Comparison of ENCODE assay signal across 29 cellular contexts in genomic region chr15:81268340-81268739, GRCh38.
"Had no signal": no experiment of that assay in that cellular context is flagged by ENCODE, and none has a peak within 500 bp of the region (broad histone marks: within the 10 kb centered on the region; RNA-seq: fewer than 3 reads in every experiment).

No MANE protein-coding gene starts in this region.

- H3K27ac ChIP-seq: ovary, parathyroid adenoma, psoas muscle, right lobe of liver, sigmoid colon, suprapubic skin, testis, tibial artery, transverse colon, upper lobe of right lung, uterus had no signal

- H3K36me3 ChIP-seq: ovary, right lobe of liver, sigmoid colon, suprapubic skin, transverse colon, uterus had no signal

- H3K27me3 ChIP-seq: ovary, right lobe of liver, suprapubic skin, testis, tibial artery, transverse colon, upper lobe of right lung, uterus had no signal

- H3K9me3 ChIP-seq: ovary, psoas muscle, right lobe of liver, sigmoid colon, suprapubic skin, testis, tibial artery, transverse colon, upper lobe of right lung, uterus had no signal

- H3K4me3 ChIP-seq: ovary, psoas muscle, right lobe of liver, sigmoid colon, suprapubic skin, testis, tibial artery, transverse colon, upper lobe of right lung, uterus had no signal

- H3K9me3 Mint-ChIP-seq: naive thymus-derived CD8-positive, alpha-beta T cell; natural killer cell treated with Interleukin-12 subunit alpha and Interleukin-12 subunit beta and Interleukin-15 and Interleukin-18, amount 100 ng/mL, for 72 hours; nephron progenitor cell; neural crest cell; stimulated activated effector memory CD8-positive, alpha-beta T cell treated with anti-CD3 and anti-CD28 coated beads, Interleukin-12 subunit alpha, Interleukin-12 subunit beta, amount 100 ng/mL, for 72 hours; stimulated activated naive B cell treated with anti-CD40 and anti-IgM and Interleukin-4, amounts not matched to agents 10 μg/mL and 1 μg/mL and 100 μg/mL, for 72 hours; stimulated activated naive CD8-positive, alpha-beta T cell treated with anti-CD3 and anti-CD28 coated beads, Interleukin-15, amount 100 ng/mL, for 72 hours; type B pancreatic cell had no signal

- H3K27me3 Mint-ChIP-seq: stimulated activated naive B cell treated with anti-CD40 and anti-IgM and Interleukin-4, amounts not matched to agents 10 μg/mL and 1 μg/mL and 100 μg/mL, for 72 hours had no signal

- H3K4me3 Mint-ChIP-seq: natural killer cell treated with Interleukin-12 subunit alpha and Interleukin-12 subunit beta and Interleukin-15 and Interleukin-18, amount 100 ng/mL, for 72 hours; nephron progenitor cell; neural crest cell; stimulated activated effector memory CD8-positive, alpha-beta T cell treated with anti-CD3 and anti-CD28 coated beads, Interleukin-12 subunit alpha, Interleukin-12 subunit beta, amount 100 ng/mL, for 72 hours; stimulated activated naive B cell treated with anti-CD40 and anti-IgM and Interleukin-4, amounts not matched to agents 10 μg/mL and 1 μg/mL and 100 μg/mL, for 72 hours; type B pancreatic cell had no signal

- H3K4me1 ChIP-seq: parathyroid adenoma had no signal

- H3K27ac Mint-ChIP-seq: nephron progenitor cell; progenitor cell of endocrine pancreas; stimulated activated naive B cell treated with anti-CD40 and anti-IgM and Interleukin-4, amounts not matched to agents 10 μg/mL and 1 μg/mL and 100 μg/mL, for 72 hours; type B pancreatic cell had no signal

- DNase-seq: nephron progenitor cell; occipital lobe; ovary; posterior cingulate gyrus; psoas muscle; right lobe of liver; sigmoid colon; small intestine; stimulated activated CD4-positive, alpha-beta T cell treated with anti-CD3 and anti-CD28 coated beads, Interleukin-15, amount 100 ng/mL, for 24 hours; stimulated activated CD4-positive, alpha-beta T cell treated with anti-CD3 and anti-CD28 coated beads, Interleukin-2, amount 100 ng/mL, for 24 hours; stimulated activated CD4-positive, alpha-beta T cell treated with anti-CD3 and anti-CD28 coated beads, Interleukin-2, amount 100 ng/mL, for 48 hours; stimulated activated CD4-positive, alpha-beta T cell treated with anti-CD3 and anti-CD28 coated beads, Interleukin-4, amount 100 ng/mL, for 24 hours; stimulated activated naive B cell treated with anti-CD40 and anti-IgM and Interleukin-4, amounts not matched to agents 10 μg/mL and 1 μg/mL and 100 μg/mL, for 72 hours; substantia nigra; testis; tibial artery; transverse colon; upper lobe of right lung; uterus had no signal

- H3K36me3 Mint-ChIP-seq: naive thymus-derived CD8-positive, alpha-beta T cell; natural killer cell treated with Interleukin-12 subunit alpha and Interleukin-12 subunit beta and Interleukin-15 and Interleukin-18, amount 100 ng/mL, for 72 hours; stimulated activated effector memory CD8-positive, alpha-beta T cell treated with anti-CD3 and anti-CD28 coated beads, Interleukin-12 subunit alpha, Interleukin-12 subunit beta, amount 100 ng/mL, for 72 hours; type B pancreatic cell had no signal

- ATAC-seq: natural killer cell treated with Interleukin-12 subunit alpha and Interleukin-12 subunit beta and Interleukin-15 and Interleukin-18, amount 100 ng/mL, for 72 hours; psoas muscle; right cardiac atrium; right lobe of liver; stimulated activated effector memory CD8-positive, alpha-beta T cell treated with anti-CD3 and anti-CD28 coated beads, Interleukin-12 subunit alpha, Interleukin-12 subunit beta, amount 100 ng/mL, for 72 hours; stimulated activated naive B cell treated with anti-CD40 and anti-IgM and Interleukin-4, amounts not matched to agents 10 μg/mL and 1 μg/mL and 100 μg/mL, for 72 hours; upper lobe of right lung had no signal
